In the genomic region with DNA sequence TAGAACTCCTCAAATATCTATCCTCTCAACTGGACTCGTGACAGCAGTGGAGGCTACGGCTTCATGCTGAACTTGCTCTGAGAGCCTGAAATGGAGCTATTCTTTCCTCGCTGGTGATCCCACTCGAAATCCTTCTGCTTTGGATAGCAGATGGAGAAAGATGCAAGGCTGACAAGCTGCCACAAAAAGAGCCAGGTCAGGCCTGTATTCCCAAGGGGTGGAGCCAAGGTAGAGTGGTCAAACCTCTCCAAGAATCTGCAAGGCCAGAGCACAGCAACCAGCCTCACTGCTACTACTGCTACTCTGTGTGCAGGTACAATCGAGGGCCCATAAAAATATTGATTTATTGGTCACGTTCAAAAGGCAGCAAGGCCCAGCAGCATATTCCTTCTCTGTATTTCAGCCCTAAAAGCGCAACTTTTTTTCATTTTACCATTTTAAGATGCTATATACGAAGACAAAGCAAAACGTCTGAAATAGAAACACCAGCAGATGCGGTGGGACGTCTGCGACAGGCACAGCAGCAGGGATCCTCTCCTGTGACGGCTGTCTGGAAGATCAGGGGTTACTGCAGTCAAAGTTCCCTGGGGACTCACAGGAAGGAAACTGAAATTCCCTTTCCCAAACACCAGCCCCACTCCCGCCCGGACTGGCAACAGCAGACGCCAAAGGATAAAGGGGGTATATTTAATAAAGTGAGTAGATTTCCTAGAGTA, we compare ENCODE assay signal across 8 cellular contexts. TPM values are rescaled to one million over a fixed set of nuclear protein-coding genes. Genes with fewer than 3 reads are reported as not detected.
DNase-seq lines count a peak whose midpoint lies in the region; ATAC-seq and TF ChIP-seq lines count a peak whose summit lies in the region.

No MANE protein-coding gene starts in this region.

- H3K36me3 Mint-ChIP-seq in natural killer cell: no peaks in the 10 kb centered on the region

- H3K9me3 Mint-ChIP-seq in natural killer cell: no peaks in the 10 kb centered on the region

- ATAC-seq in natural killer cell (no peak), GM21515 (IDR thresholded peaks at IDR 0.05; ENCODE audit: unreplicated experiment) (no peak)

- H3K27me3 ChIP-seq in BLaER1 (no peaks in the 10 kb centered on the region), Karpas-422 (ENCODE audit: low read length) (no peaks in the 10 kb centered on the region)

- H3K4me1 ChIP-seq in BLaER1 (peaks cover 28% of the 10 kb centered on the region), Karpas-422 (ENCODE audit: low read length) (peaks cover 17% of the 10 kb centered on the region)

- intact Hi-C loops in natural killer cell (cut with micrococcal nuclease): no loop called here

- H3K9me3 ChIP-seq in BLaER1: no peaks in the 10 kb centered on the region
- no peaks in the 10 kb centered on the region for H3K9me3 ChIP-seq in Karpas-422 (ENCODE audit: low read length)

- H4K20me1 ChIP-seq in BLaER1 (peaks cover 68% of the 10 kb centered on the region), Karpas-422 (ENCODE audit: insufficient read depth, low read depth, low read length) (peaks cover 61% of the 10 kb centered on the region)

- TF ChIP-seq CTCF in natural killer cell (IDR thresholded peaks at IDR 0.05): no peak

- H3K27ac ChIP-seq in BLaER1 (no peak overlapping the region), Karpas-422 (ENCODE audit: low read length) (no peak overlapping the region), cingulate gyrus (ENCODE audit: low read depth, low read length) (peak overlapping the region; percentile 29)

- H3K27ac Mint-ChIP-seq in natural killer cell: peak overlapping the region in 1 of 2 donors; percentile 92

- DNase-seq in Karpas-422 (no peak), natural killer cell (no peak), HuH-7 (ENCODE audit: low spot score) (no peak), occipital lobe (lab: John Stamatoyannopoulos, UW) (no peak), NCI-H1930 (lab: John Stamatoyannopoulos, UW) (no peak)

- H3K36me3 ChIP-seq in BLaER1 (no peaks in the 10 kb centered on the region), Karpas-422 (ENCODE audit: insufficient read depth, low read length) (no peaks in the 10 kb centered on the region)

- H3K9me2 ChIP-seq in Karpas-422 (replicated peaks; ENCODE audit: insufficient read depth, low read length): no peaks in the 10 kb centered on the region

- H2AFZ ChIP-seq in Karpas-422 (ENCODE audit: low read length): no peak overlapping the region

- H3K4me1 Mint-ChIP-seq in natural killer cell: peaks cover 8 to 12% of the 10 kb centered on the region in 2 donors

- H3K27me3 Mint-ChIP-seq in natural killer cell (ENCODE audit: low read depth in 2 of 2): no peaks in the 10 kb centered on the region

- peak overlapping the region; percentile 87 for H3K4me3 ChIP-seq in BLaER1
- peak overlapping the region; percentile 89 for H3K4me3 ChIP-seq in Karpas-422 (ENCODE audit: low read length)

- H3K9ac ChIP-seq in BLaER1 (peak overlapping the region; percentile 83), Karpas-422 (ENCODE audit: low read length) (no peak overlapping the region)

- no peaks in the 10 kb centered on the region for H3K79me2 ChIP-seq in Karpas-422 (ENCODE audit: low read length)

- peak overlapping the region; percentile 90 for H3K4me2 ChIP-seq in BLaER1
- H3K4me2 ChIP-seq in Karpas-422 (ENCODE audit: low read depth, low read length, poor library complexity, severe bottlenecking): peak overlapping the region; percentile 93

- peak overlapping the region; percentile 92 for H3K4me3 Mint-ChIP-seq in natural killer cell

RNA-seq across cellular contexts. Expression of a gene that starts 2.4 kb away (rescaled TPM):
- 11.9 and 13.9 TPM in 2 replicates for total RNA-seq in Karpas-422 (2014; rRNA removed; shearing (Covaris generic); ENCODE audit: low replicate concordance)
- total RNA-seq in natural killer cell (1 to 10 TPM; 3.8 to 8.6 (median 8.3) TPM), occipital lobe (8.6 TPM)
